8 cellular contexts compared by ENCODE assay signal in genomic region chr17:75601057-75601987, GRCh38. TPM values are rescaled to one million over a fixed set of nuclear protein-coding genes. Genes with fewer than 3 reads are reported as not detected.
DNase-seq lines count a peak whose midpoint lies in the region; ATAC-seq and TF ChIP-seq lines count a peak whose summit lies in the region.

No MANE protein-coding gene starts in this region.

- H3K4me1 Mint-ChIP-seq in mesothelial cell of epicardium, result no peaks in the 10 kb centered on the region

- TF ChIP-seq CTCF in coronary artery (IDR thresholded peaks at IDR 0.05) (peak; percentile 20), mesothelial cell of epicardium (IDR thresholded peaks at IDR 0.05; ENCODE audit: unreplicated experiment) (peak; percentile 72)

- no peak overlapping the region for H3K4me3 Mint-ChIP-seq in mesothelial cell of epicardium

- no peak overlapping the region for H3K27ac ChIP-seq in coronary artery

- no peak overlapping the region for H3K27ac Mint-ChIP-seq in mesothelial cell of epicardium

- H3K27me3 Mint-ChIP-seq in mesothelial cell of epicardium (ENCODE audit: low read depth), result no peaks in the 10 kb centered on the region

- peak; percentile 55 for DNase-seq in activated gamma-delta T cell treated with Interleukin-2 at 50 U/mL for 16 hours
- no peak for DNase-seq in activated gamma-delta T cell (lab: John Stamatoyannopoulos, UW)
- DNase-seq in NCI-H2196 treated with DMSO at 0.1 percent for 48 hours (lab: John Stamatoyannopoulos, UW; ENCODE audit: unreplicated experiment), result peak; percentile 24
- peak; percentile 37 for DNase-seq in activated CD4-positive, alpha-beta T cell treated with anti-CD3 and anti-CD28 coated beads for 1 hour
- no peak for DNase-seq in coronary artery (ENCODE audit: low spot score)
- peak in 1 of 2 experiments; percentile 66 for DNase-seq in mesothelial cell of epicardium (ENCODE audit: low spot score in 2 of 2, unreplicated experiment in 2 of 2)
- DNase-seq in superior temporal gyrus (ENCODE audit: extremely low spot score), result peak; percentile 33

- no peaks in the 10 kb centered on the region for H3K9me3 Mint-ChIP-seq in mesothelial cell of epicardium

- H3K4me3 ChIP-seq in coronary artery, result no peak overlapping the region

- no peaks in the 10 kb centered on the region for H3K36me3 Mint-ChIP-seq in mesothelial cell of epicardium

- ATAC-seq in HG03039 (IDR thresholded peaks at IDR 0.05; ENCODE audit: unreplicated experiment), result no peak

RNA-seq across cellular contexts. Expression of gene MYO15B, which starts 13.7 kb away (rescaled TPM):
- 257 to 281 TPM (median 277 TPM) in 3 replicates for total RNA-seq in mesothelial cell of epicardium

RNA-seq across cellular contexts. Expression of gene SMIM5, which starts 31.9 kb away (rescaled TPM):
- total RNA-seq in mesothelial cell of epicardium, result 0.95 to 1.7 TPM (median 1.5 TPM) in 3 replicates

Comparison
In these comparisons a context has a peak if more than half of its experiments do, and no peak if none do; other contexts are left out.
1. DNase-seq: peak in activated gamma-delta T cell treated with Interleukin-2 at 50 U/mL for 16 hours (single experiment), NCI-H2196 treated with DMSO at 0.1 percent for 48 hours (single experiment), activated CD4-positive, alpha-beta T cell treated with anti-CD3 and anti-CD28 coated beads for 1 hour (single experiment) and superior temporal gyrus (single experiment); none in activated gamma-delta T cell (single experiment) and coronary artery (single experiment).